In the genomic region with DNA sequence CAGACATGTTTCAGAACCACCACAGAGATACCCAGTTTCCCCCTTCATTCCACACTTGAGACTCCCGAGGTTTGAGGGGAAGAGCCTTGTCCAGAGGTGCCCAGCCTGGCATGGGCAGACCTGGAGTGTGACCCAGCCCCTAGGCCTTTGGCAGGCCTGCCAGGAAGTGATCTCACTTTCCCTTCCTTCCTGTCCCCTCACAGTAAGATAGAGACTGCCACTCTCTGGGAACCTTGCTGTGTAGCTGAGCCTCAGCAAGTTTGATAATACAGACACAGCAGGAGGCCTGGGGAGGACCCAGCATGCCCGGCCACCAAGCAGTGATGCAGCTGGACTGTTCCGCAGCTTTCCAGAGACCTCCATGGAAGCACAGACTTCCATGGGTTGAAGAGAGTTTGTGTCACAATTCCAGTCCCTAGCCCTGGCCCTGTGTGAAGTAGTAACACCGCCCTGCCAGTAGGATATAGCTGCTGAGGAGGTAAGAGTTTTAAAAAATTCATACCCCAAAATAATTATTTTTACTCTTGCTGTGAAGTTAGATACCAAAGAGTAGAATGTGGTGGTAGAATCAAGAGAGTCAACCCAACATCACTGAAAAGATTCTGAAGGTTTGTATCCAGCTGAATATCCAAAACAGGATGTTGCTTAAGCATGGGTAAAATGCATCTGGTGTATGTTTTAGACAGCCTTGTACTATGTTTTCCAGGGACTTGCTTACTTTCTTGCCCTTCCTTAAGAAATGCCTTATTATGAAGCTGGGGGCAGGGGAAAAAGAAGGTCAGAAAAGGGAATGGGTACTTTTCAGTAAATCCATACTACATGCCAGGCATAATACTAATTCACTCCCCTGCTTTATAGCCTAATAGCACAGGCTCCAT, we compare ENCODE assay signal across 1 cellular context.
TF ChIP-seq lines count a peak whose summit lies in the region.

No MANE protein-coding gene starts in this region.

TF ChIP-seq in endothelial cell of umbilical vein, 7 proteins besides CTCF, POLR2A, EP300 and RAD21:
- TF ChIP-seq FOS (IDR thresholded peaks at IDR 0.05; ENCODE audit: borderline replicate concordance, insufficient read depth, low read length) (peak; percentile 42), EZH2 (IDR thresholded peaks at IDR 0.05; ENCODE audit: borderline replicate concordance, low read depth, low read length, severe bottlenecking) (no peak), POLR2AphosphoS5 (IDR thresholded peaks at IDR 0.05; ENCODE audit: insufficient read depth, low read depth, low read length) (peak; percentile 45), MYC (IDR thresholded peaks at IDR 0.05; ENCODE audit: low read depth, low read length) (no peak), JUN (IDR thresholded peaks at IDR 0.05; ENCODE audit: borderline replicate concordance, insufficient read depth, insufficient read length, low read depth) (peak; percentile 82), GATA2 (IDR thresholded peaks at IDR 0.05; ENCODE audit: insufficient read depth, insufficient read length, low read depth, low read length) (no peak)
- TF ChIP-seq, protein P1, sequence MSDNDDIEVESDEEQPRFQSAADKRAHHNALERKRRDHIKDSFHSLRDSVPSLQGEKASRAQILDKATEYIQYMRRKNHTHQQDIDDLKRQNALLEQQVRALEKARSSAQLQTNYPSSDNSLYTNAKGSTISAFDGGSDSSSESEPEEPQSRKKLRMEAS (IDR thresholded peaks at IDR 0.05; ENCODE audit: insufficient read depth, insufficient read length) = no peak
